ENCODE assay signal across 8 cellular contexts in genomic region chr14:69652942-69653680, GRCh38. TPM values are rescaled to one million over a fixed set of nuclear protein-coding genes. Genes with fewer than 3 reads are reported as not detected.
A peak's percentile ranks its signal among the peaks of the same experiment; 100 is the strongest.
DNase-seq lines count a peak whose midpoint lies in the region; ATAC-seq and TF ChIP-seq lines count a peak whose summit lies in the region.

No MANE protein-coding gene starts in this region.

- TF ChIP-seq CTCF in CD14-positive monocyte (IDR thresholded peaks at IDR 0.05): no peak
- TF ChIP-seq CTCF in activated CD8-positive, alpha-beta T cell treated with anti-CD3 and anti-CD28 coated beads for 36 hours (IDR thresholded peaks at IDR 0.05): no peak
- no peak for TF ChIP-seq CTCF in lung (IDR thresholded peaks at IDR 0.05; ENCODE audit: control extremely low read depth, extremely low read depth)

- intact Hi-C loops in CD14-positive monocyte (cut with micrococcal nuclease): loop anchor here (5.0 to 10.0 kb wide), 2 partner anchors 52 to 59 kb away; no protein-coding TSS in a partner anchor
- intact Hi-C loops in activated CD8-positive, alpha-beta T cell treated with anti-CD3 and anti-CD28 coated beads for 36 hours (cut with micrococcal nuclease): no loop called here

- peak; percentile 88 for DNase-seq in CD14-positive monocyte (ENCODE audit: low spot score)
- DNase-seq in activated CD8-positive, alpha-beta T cell treated with anti-CD3 and anti-CD28 coated beads for 36 hours: peak; percentile 39
- no peak for DNase-seq in lung (ENCODE audit: low spot score)
- no peak for DNase-seq in T1000 (lab: John Stamatoyannopoulos, UW)
- DNase-seq in glomerular visceral epithelial cell (ENCODE audit: extremely low spot score): no peak
- DNase-seq in dermis blood vessel endothelial cell: no peak

- peak overlapping the region; percentile 67 to 88 for H3K4me3 Mint-ChIP-seq in CD14-positive monocyte
- no peak overlapping the region for H3K4me3 Mint-ChIP-seq in activated CD8-positive, alpha-beta T cell treated with anti-CD3 and anti-CD28 coated beads for 36 hours

- H3K27me3 ChIP-seq in lung (ENCODE audit: control insufficient read depth, insufficient read depth): no peaks in the 10 kb centered on the region

- ATAC-seq in HG02571 (IDR thresholded peaks at IDR 0.05; ENCODE audit: unreplicated experiment) (peak; percentile 43), lung (ENCODE audit: insufficient read depth, low FRiP score) (peak; percentile 55), HG02623 (IDR thresholded peaks at IDR 0.05; ENCODE audit: unreplicated experiment) (no peak)
- ATAC-seq in activated CD8-positive, alpha-beta T cell treated with anti-CD3 and anti-CD28 coated beads for 36 hours: peak; percentile 62

- H3K27ac ChIP-seq in lung (ENCODE audit: low read depth in 1 of 2, low read length in 1 of 2): peak overlapping the region; percentile 43 to 92

- POLR2A ChIA-PET in activated CD8-positive, alpha-beta T cell treated with anti-CD3 and anti-CD28 coated beads for 36 hours (lab: Charles Lee): interaction anchor here (0.9 to 1.6 kb wide), 6 partner anchors 9 to 34 kb away, joined by 3 to 4 read pairs (median 4); no protein-coding TSS in a partner anchor

- peaks cover 39 to 60% of the 10 kb centered on the region in 2 donors for H3K4me1 ChIP-seq in lung (ENCODE audit: control insufficient read depth in 2 of 2, insufficient read depth in 2 of 2, low read length in 2 of 2)

- H3K4me3 ChIP-seq in lung: no peak overlapping the region

- H3K36me3 Mint-ChIP-seq in CD14-positive monocyte: peaks cover 17 to 34% of the 10 kb centered on the region in 2 donors
- peaks cover 7% of the 10 kb centered on the region for H3K36me3 Mint-ChIP-seq in activated CD8-positive, alpha-beta T cell treated with anti-CD3 and anti-CD28 coated beads for 36 hours (ENCODE audit: low read depth)

- CTCF ChIA-PET in activated CD8-positive, alpha-beta T cell treated with anti-CD3 and anti-CD28 coated beads for 36 hours (lab: Charles Lee): interaction anchor here (1.4 to 1.5 kb wide), 2 partner anchors 9 to 68 kb away, joined by 3 to 6 read pairs; no protein-coding TSS in a partner anchor

- peaks cover 0 to 3% (median 0%) of the 10 kb centered on the region in 3 donors for H3K27me3 Mint-ChIP-seq in CD14-positive monocyte (ENCODE audit: low read depth in 3 of 3)
- no peaks in the 10 kb centered on the region for H3K27me3 Mint-ChIP-seq in activated CD8-positive, alpha-beta T cell treated with anti-CD3 and anti-CD28 coated beads for 36 hours

- 31 to 59% methylated on average over 10 of the region's 10 CpGs for WGBS in lung, 2 donors

- H3K9me3 Mint-ChIP-seq in CD14-positive monocyte: no peaks in the 10 kb centered on the region
- H3K9me3 Mint-ChIP-seq in activated CD8-positive, alpha-beta T cell treated with anti-CD3 and anti-CD28 coated beads for 36 hours: no peaks in the 10 kb centered on the region

- peaks cover 87% of the 10 kb centered on the region for H3K4me1 Mint-ChIP-seq in CD14-positive monocyte
- H3K4me1 Mint-ChIP-seq in activated CD8-positive, alpha-beta T cell treated with anti-CD3 and anti-CD28 coated beads for 36 hours (ENCODE audit: low read depth): peaks cover 75% of the 10 kb centered on the region

- no peaks in the 10 kb centered on the region for H3K9me3 ChIP-seq in lung (ENCODE audit: control insufficient read depth in 2 of 2, insufficient read depth in 1 of 2, low read length in 1 of 2)

- peak overlapping the region; percentile 100 for H3K27ac Mint-ChIP-seq in CD14-positive monocyte
- peak overlapping the region; percentile 73 for H3K27ac Mint-ChIP-seq in activated CD8-positive, alpha-beta T cell treated with anti-CD3 and anti-CD28 coated beads for 36 hours

- H3K36me3 ChIP-seq in lung (ENCODE audit: control insufficient read depth in 2 of 2, insufficient read depth in 2 of 2, low read length in 2 of 2): no peaks in the 10 kb centered on the region

RNA-seq across cellular contexts. Expression of gene SUSD6, which starts 41.7 kb away (rescaled TPM):
- polyA plus RNA-seq in CD14-positive monocyte: 10 to 100 TPM; 17.3 to 30.1 TPM
- total RNA-seq in activated CD8-positive, alpha-beta T cell treated with anti-CD3 and anti-CD28 coated beads for 36 hours: 10 to 100 TPM; 35.7 to 36.2 TPM
- 10 to 100 TPM; 51.3 to 75.1 TPM for total RNA-seq in lung
- 10 to 100 TPM; 16.0 to 70.7 TPM for polyA plus RNA-seq in lung
- total RNA-seq in dermis blood vessel endothelial cell: 15.5 and 19.6 TPM in 2 replicates

Comparison
In these comparisons a context has a peak if more than half of its experiments do, and no peak if none do; other contexts are left out.
1. DNase-seq: peak in CD14-positive monocyte (single experiment) and activated CD8-positive, alpha-beta T cell treated with anti-CD3 and anti-CD28 coated beads for 36 hours (single experiment); none in lung (single experiment), T1000 (single experiment), glomerular visceral epithelial cell (single experiment) and dermis blood vessel endothelial cell (single experiment).